ENCODE assay signal across 17 cellular contexts in genomic region chr6:32851025-32851424, GRCh38. TPM values are rescaled to one million over a fixed set of nuclear protein-coding genes. Genes with fewer than 3 reads are reported as not detected.
A peak's percentile ranks its signal among the peaks of the same experiment; 100 is the strongest.
DNase-seq lines count a peak whose midpoint lies in the region; ATAC-seq and TF ChIP-seq lines count a peak whose summit lies in the region.
"Had no signal": no experiment of that assay in that cellular context is flagged by ENCODE, and none has a peak within 500 bp of the region (broad histone marks: within the 10 kb centered on the region; RNA-seq: fewer than 3 reads in every experiment).

No MANE protein-coding gene starts in this region.

- H3K27ac ChIP-seq in left ventricle myocardium inferior (replicated peaks) (peak overlapping the region; percentile 99), uterus (peak overlapping the region; percentile 97 to 99)
- H3K27ac ChIP-seq: SK-N-MC, VCaP had no signal

- peaks cover 54% of the 10 kb centered on the region for H3K36me3 ChIP-seq in left ventricle myocardium inferior
- H3K36me3 ChIP-seq in uterus = no peaks in the 10 kb centered on the region

- H3K4me3 Mint-ChIP-seq in activated T-helper 2 cell treated with anti-CD3 and anti-CD28 coated beads, Interferon-gamma antibody, Interleukin-2, Interleukin-4, amounts not matched to agents 10 μg/mL and 5 μg/mL and 100 μg/mL, durations not matched to agents 14 hours and 24 hours and 36 hours (ENCODE audit: low read depth) = peak overlapping the region; percentile 99
- peak overlapping the region in 7 of 8 donors; percentile 55 to 100 (median 96) for H3K4me3 Mint-ChIP-seq in naive B cell

- H3K27ac Mint-ChIP-seq in activated T-helper 2 cell treated with anti-CD3 and anti-CD28 coated beads, Interferon-gamma antibody, Interleukin-2, Interleukin-4, amounts not matched to agents 10 μg/mL and 5 μg/mL and 100 μg/mL, durations not matched to agents 14 hours and 24 hours and 36 hours = peak overlapping the region; percentile 84
- H3K27ac Mint-ChIP-seq in naive B cell = peak overlapping the region in 3 of 6 donors; percentile 12 to 100 (median 97)

- no peak for ATAC-seq in Right ventricle myocardium inferior
- no peak for ATAC-seq in naive B cell (ENCODE audit: low read depth in 2 of 2)
- ATAC-seq: gastrocnemius medialis had no signal

- DNase-seq in left ventricle myocardium inferior (no peak), Right ventricle myocardium inferior (ENCODE audit: missing footprints) (no peak), naive B cell (no peak), uterus (no peak), RKO (ENCODE audit: low spot score) (no peak), AG20443 (ENCODE audit: low spot score) (no peak), erythroblast (lab: John Stamatoyannopoulos, UW) (no peak)
- DNase-seq in activated T-helper 2 cell treated with anti-CD3 and anti-CD28 coated beads, Interferon-gamma antibody, Interleukin-2, Interleukin-4, amounts not matched to agents 10 μg/mL and 5 μg/mL and 100 μg/mL, durations not matched to agents 14 hours and 24 hours and 36 hours (ENCODE audit: low spot score) = no peak
- DNase-seq: DND-41, gastrocnemius medialis, NCI-H1436 treated with DMSO at 0.1 percent for 48 hours, NCI-H446 treated with DMSO at 0.1 percent for 48 hours, OCI-M1, small intestine had no signal

- intact Hi-C loops in left ventricle myocardium inferior (cut with micrococcal nuclease) (no loop called here), Right ventricle myocardium inferior (cut with DNase I) (no loop called here), uterus (cut with DNase I; ENCODE audit: low total_unique reads) (no loop called here)
- intact Hi-C loops in activated T-helper 2 cell treated with anti-CD3 and anti-CD28 coated beads, Interferon-gamma antibody, Interleukin-2, Interleukin-4, amounts not matched to agents 10 μg/mL and 5 μg/mL and 100 μg/mL, durations not matched to agents 14 hours and 24 hours and 36 hours (cut with micrococcal nuclease) = loop anchor here (10.0 kb wide), 1 partner anchor 464 kb away; the partner anchor contains the start of genes TAPBP and ZBTB22

- peaks cover 82% of the 10 kb centered on the region for H3K36me3 Mint-ChIP-seq in activated T-helper 2 cell treated with anti-CD3 and anti-CD28 coated beads, Interferon-gamma antibody, Interleukin-2, Interleukin-4, amounts not matched to agents 10 μg/mL and 5 μg/mL and 100 μg/mL, durations not matched to agents 14 hours and 24 hours and 36 hours (ENCODE audit: low read depth)
- peaks cover 45 to 64% of the 10 kb centered on the region in 2 donors for H3K36me3 Mint-ChIP-seq in naive B cell

- H3K9me3 ChIP-seq in left ventricle myocardium inferior (replicated peaks) (no peaks in the 10 kb centered on the region), uterus (no peaks in the 10 kb centered on the region)
- H3K9me3 ChIP-seq: gastrocnemius medialis had no signal

- H3K4me3 ChIP-seq in left ventricle myocardium inferior (peak overlapping the region; percentile 98), uterus (no peak overlapping the region)
- H3K4me3 ChIP-seq: gastrocnemius medialis, SK-N-MC had no signal

- H3K27me3 Mint-ChIP-seq in activated T-helper 2 cell treated with anti-CD3 and anti-CD28 coated beads, Interferon-gamma antibody, Interleukin-2, Interleukin-4, amounts not matched to agents 10 μg/mL and 5 μg/mL and 100 μg/mL, durations not matched to agents 14 hours and 24 hours and 36 hours (ENCODE audit: low read depth) = no peaks in the 10 kb centered on the region
- H3K27me3 Mint-ChIP-seq in naive B cell = no peaks in the 10 kb centered on the region

- TF ChIP-seq CTCF in left ventricle myocardium inferior (IDR thresholded peaks at IDR 0.05; ENCODE audit: borderline replicate concordance) = no peak
- TF ChIP-seq CTCF in uterus (IDR thresholded peaks at IDR 0.05) = no peak

- H3K27me3 ChIP-seq in left ventricle myocardium inferior (ENCODE audit: low read depth) (no peaks in the 10 kb centered on the region), uterus (no peaks in the 10 kb centered on the region)
- H3K27me3 ChIP-seq: gastrocnemius medialis had no signal

- H3K4me1 Mint-ChIP-seq in activated T-helper 2 cell treated with anti-CD3 and anti-CD28 coated beads, Interferon-gamma antibody, Interleukin-2, Interleukin-4, amounts not matched to agents 10 μg/mL and 5 μg/mL and 100 μg/mL, durations not matched to agents 14 hours and 24 hours and 36 hours (ENCODE audit: low read depth) = peaks cover 64% of the 10 kb centered on the region
- H3K4me1 Mint-ChIP-seq in naive B cell = peaks cover 74 to 86% (median 84%) of the 10 kb centered on the region in 3 donors

- H3K4me1 ChIP-seq in left ventricle myocardium inferior = peaks cover 63% of the 10 kb centered on the region
- H3K4me1 ChIP-seq in uterus = peaks cover 7 to 9% of the 10 kb centered on the region in 2 donors

- no peaks in the 10 kb centered on the region for H3K9me3 Mint-ChIP-seq in activated T-helper 2 cell treated with anti-CD3 and anti-CD28 coated beads, Interferon-gamma antibody, Interleukin-2, Interleukin-4, amounts not matched to agents 10 μg/mL and 5 μg/mL and 100 μg/mL, durations not matched to agents 14 hours and 24 hours and 36 hours
- H3K9me3 Mint-ChIP-seq in naive B cell = peaks cover 0 to 8% (median 0%) of the 10 kb centered on the region in 7 donors

- no peak for TF ChIP-seq POLR2A in uterus (IDR thresholded peaks at IDR 0.05)
- no peak for TF ChIP-seq POLR2A in erythroblast (IDR thresholded peaks at IDR 0.05; ENCODE audit: low read length)

RNA-seq across cellular contexts. Expression of gene TAP1, which starts 2.5 kb away (rescaled TPM):
- total RNA-seq in left ventricle myocardium inferior (15.5 TPM), Right ventricle myocardium inferior (19.1 TPM), uterus (10 to 100 TPM; 18.2 to 62.2 (median 26.5) TPM)
- total RNA-seq in activated T-helper 2 cell treated with anti-CD3 and anti-CD28 coated beads, Interferon-gamma antibody, Interleukin-2, Interleukin-4, amounts not matched to agents 10 μg/mL and 5 μg/mL and 100 μg/mL, durations not matched to agents 14 hours and 24 hours and 36 hours = 276 and 278 TPM in 2 replicates
- polyA plus RNA-seq in naive B cell (ENCODE audit: low read depth in 6 of 6) = 100 to 1,000 TPM; 106 to 215 (median 145) TPM

RNA-seq across cellular contexts. Expression of gene PSMB9, which starts 3.0 kb away (rescaled TPM):
- 13.4 TPM for total RNA-seq in left ventricle myocardium inferior
- total RNA-seq in Right ventricle myocardium inferior = 13.4 TPM
- total RNA-seq in activated T-helper 2 cell treated with anti-CD3 and anti-CD28 coated beads, Interferon-gamma antibody, Interleukin-2, Interleukin-4, amounts not matched to agents 10 μg/mL and 5 μg/mL and 100 μg/mL, durations not matched to agents 14 hours and 24 hours and 36 hours = 262 and 265 TPM in 2 replicates
- 100 to 1,000 TPM; 347 to 677 (median 445) TPM for polyA plus RNA-seq in naive B cell (ENCODE audit: low read depth in 6 of 6)
- 10 to 100 TPM; 14.0 to 50.7 (median 38.6) TPM for total RNA-seq in uterus

RNA-seq across cellular contexts. Expression of gene PSMB8, which starts 7.2 kb away (rescaled TPM):
- total RNA-seq in left ventricle myocardium inferior = 13.2 TPM
- 19.6 TPM for total RNA-seq in Right ventricle myocardium inferior
- 352 and 368 TPM in 2 replicates for total RNA-seq in activated T-helper 2 cell treated with anti-CD3 and anti-CD28 coated beads, Interferon-gamma antibody, Interleukin-2, Interleukin-4, amounts not matched to agents 10 μg/mL and 5 μg/mL and 100 μg/mL, durations not matched to agents 14 hours and 24 hours and 36 hours
- polyA plus RNA-seq in naive B cell (ENCODE audit: low read depth in 6 of 6) = 100 to 1,000 TPM; 297 to 462 (median 380) TPM
- total RNA-seq in uterus = 10 to 100 TPM; 23.5 to 60.1 (median 27.2) TPM

RNA-seq across cellular contexts. Expression of gene TAP2, which starts 12.5 kb away (rescaled TPM):
- total RNA-seq in left ventricle myocardium inferior = 22.4 TPM
- total RNA-seq in Right ventricle myocardium inferior = 19.3 TPM
- 142 and 162 TPM in 2 replicates for total RNA-seq in activated T-helper 2 cell treated with anti-CD3 and anti-CD28 coated beads, Interferon-gamma antibody, Interleukin-2, Interleukin-4, amounts not matched to agents 10 μg/mL and 5 μg/mL and 100 μg/mL, durations not matched to agents 14 hours and 24 hours and 36 hours
- 10 to 100 TPM; 18.2 to 33.0 (median 25.4) TPM for polyA plus RNA-seq in naive B cell (ENCODE audit: low read depth in 6 of 6)
- 10 to 100 TPM in 2 of 4 donors, 1 to 10 TPM in 2; 3.0 to 42.4 (median 21.5) TPM for total RNA-seq in uterus

RNA-seq across cellular contexts. Expression of gene HLA-DOB, which starts 34.2 kb away (rescaled TPM):
- total RNA-seq in left ventricle myocardium inferior (not detected), Right ventricle myocardium inferior (not detected), uterus (under 1 TPM in 2 of 4 donors, not detected in 2; 0.28 to 0.82 TPM)
- 3.1 and 3.6 TPM in 2 replicates for total RNA-seq in activated T-helper 2 cell treated with anti-CD3 and anti-CD28 coated beads, Interferon-gamma antibody, Interleukin-2, Interleukin-4, amounts not matched to agents 10 μg/mL and 5 μg/mL and 100 μg/mL, durations not matched to agents 14 hours and 24 hours and 36 hours
- 1,000 to 10,000 TPM in 1 of 6 donors, 100 to 1,000 TPM in 5; 669 to 1,199 (median 837) TPM for polyA plus RNA-seq in naive B cell (ENCODE audit: low read depth in 6 of 6)
- total RNA-seq: mesenteric fat pad had no signal
